In the genomic region with DNA sequence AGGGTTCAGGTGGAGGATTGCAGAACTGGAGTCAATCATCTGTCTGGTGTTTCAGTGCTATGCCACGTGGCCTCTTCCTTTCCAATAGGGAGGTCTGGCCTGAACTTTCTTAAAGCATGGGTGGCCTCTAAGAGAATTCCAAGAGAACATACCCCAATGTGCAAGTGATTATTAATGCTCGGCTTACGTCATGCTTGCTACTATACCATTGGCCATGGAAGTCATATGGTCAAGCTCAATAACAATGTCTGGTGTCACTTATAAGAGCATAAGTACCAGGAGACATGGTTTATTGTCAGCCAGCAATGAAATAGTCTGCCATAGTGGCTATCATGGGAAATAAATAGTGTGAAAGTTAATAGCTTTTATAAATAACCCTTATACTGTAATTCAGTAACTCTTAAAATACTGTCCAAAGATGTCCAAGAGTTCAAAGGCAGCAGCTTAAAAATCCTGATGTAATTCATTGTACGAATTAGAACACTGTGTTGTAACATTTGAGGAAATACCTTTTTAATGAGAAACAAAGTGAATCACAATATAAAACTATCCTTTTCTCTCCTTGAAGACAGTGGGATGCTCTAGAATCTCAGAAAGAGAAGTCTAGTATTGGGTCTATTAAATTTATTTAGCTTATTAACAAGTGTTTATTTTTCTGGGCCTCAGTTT, we compare ENCODE assay signal across 19 cellular contexts.
DNase-seq lines count a peak whose midpoint lies in the region; FAIRE-seq and TF ChIP-seq lines count a peak whose summit lies in the region.
"Had no signal": no experiment of that assay in that cellular context is flagged by ENCODE, and none has a peak within 500 bp of the region (broad histone marks: within the 10 kb centered on the region; RNA-seq: fewer than 3 reads in every experiment).

No MANE protein-coding gene starts in this region.

- TF ChIP-seq CTCF in choroid plexus epithelial cell (conservative IDR thresholded peaks at IDR 0.05; ENCODE audit: low read depth, low read length), result no peak
- no peak for TF ChIP-seq CTCF in foreskin fibroblast (IDR thresholded peaks at IDR 0.05; ENCODE audit: low read depth, low read length)
- no peak for TF ChIP-seq CTCF in kidney (IDR thresholded peaks at IDR 0.05; ENCODE audit: borderline replicate concordance, extremely low read depth, insufficient read depth)

- no peaks in the 10 kb centered on the region for H3K4me1 ChIP-seq in kidney (ENCODE audit: control insufficient read depth in 1 of 2, insufficient read depth in 1 of 2, low read depth in 1 of 2, low read length in 2 of 2)
- H3K4me1 ChIP-seq: BLaER1 treated with 17β-estradiol and CSF1 and Interleukin-3, amounts not matched to agents 10 nM and 100 nM had no signal

- no peak overlapping the region for H3K27ac ChIP-seq in kidney (ENCODE audit: low read depth in 2 of 2, low read length in 2 of 2)
- H3K27ac ChIP-seq: BLaER1 treated with 17β-estradiol and CSF1 and Interleukin-3, amounts not matched to agents 10 nM and 100 nM had no signal

- intact Hi-C loops in kidney (cut with DNase I), result no loop called here

- no peaks in the 10 kb centered on the region for H3K36me3 ChIP-seq in kidney (ENCODE audit: control insufficient read depth in 1 of 2, insufficient read depth in 2 of 2, low read length in 2 of 2)
- H3K36me3 ChIP-seq: BLaER1 treated with 17β-estradiol and CSF1 and Interleukin-3, amounts not matched to agents 10 nM and 100 nM; MG63 had no signal

- DNase-seq in AG20443 (ENCODE audit: low spot score), result peak; percentile 30
- DNase-seq in HCEC 1CT, result peak; percentile 81
- DNase-seq in choroid plexus epithelial cell (ENCODE audit: low read depth), result peak; percentile 43
- DNase-seq in foreskin fibroblast, result peak; percentile 32 to 66
- no peak for DNase-seq in activated CD8-positive, alpha-beta memory T cell treated with anti-CD3 and anti-CD28 coated beads, Interleukin-2, amount 50 U/mL, for 48 hours
- DNase-seq in NCI-H1436 treated with DMSO at 0.1 percent for 48 hours (lab: John Stamatoyannopoulos, UW), result no peak
- DNase-seq in kidney, result no peak
- no peak for DNase-seq in NCI-H2107 treated with DMSO at 0.1 percent for 48 hours (lab: John Stamatoyannopoulos, UW; ENCODE audit: unreplicated experiment)
- DNase-seq: DMS 273 treated with DMSO at 0.1 percent for 48 hours, MG63, NCI-H1105, NCI-H1930, NCI-H510A, SIG-M5 had no signal

- H3K4me3 ChIP-seq in choroid plexus epithelial cell (ENCODE audit: low read depth, low read length), result no peak overlapping the region
- no peak overlapping the region for H3K4me3 ChIP-seq in foreskin fibroblast (ENCODE audit: low read depth in 1 of 2, low read length in 2 of 2)
- H3K4me3 ChIP-seq in kidney (ENCODE audit: low read length in 2 of 2), result no peak overlapping the region
- H3K4me3 ChIP-seq: BLaER1 treated with 17β-estradiol and CSF1 and Interleukin-3, amounts not matched to agents 10 nM and 100 nM; K562; MG63 had no signal

- no peaks in the 10 kb centered on the region for H3K9me3 ChIP-seq in kidney (ENCODE audit: control insufficient read depth in 1 of 2, low read length in 2 of 2)
- H3K9me3 ChIP-seq: BLaER1 treated with 17β-estradiol and CSF1 and Interleukin-3, amounts not matched to agents 10 nM and 100 nM; MG63 had no signal

- no peak overlapping the region for H3K9ac ChIP-seq in kidney (ENCODE audit: low read length in 2 of 2)
- H3K9ac ChIP-seq: BLaER1 treated with 17β-estradiol and CSF1 and Interleukin-3, amounts not matched to agents 10 nM and 100 nM had no signal

- FAIRE-seq in kidney (lab: Jason Lieb, UNC), result no peak
- FAIRE-seq: GM12891, HTR-8/SVneo, K562, RCC 7860 had no signal

Comparison
In these comparisons a context has a peak if more than half of its experiments do, and no peak if none do; other contexts are left out.
1. DNase-seq: peak in AG20443 (single experiment), HCEC 1CT (single experiment), choroid plexus epithelial cell (single experiment) and foreskin fibroblast (2 of 2); none in activated CD8-positive, alpha-beta memory T cell treated with anti-CD3 and anti-CD28 coated beads, Interleukin-2, amount 50 U/mL, for 48 hours (single experiment), NCI-H1436 treated with DMSO at 0.1 percent for 48 hours (single experiment), kidney (single experiment) and NCI-H2107 treated with DMSO at 0.1 percent for 48 hours (single experiment).